Comparison of ENCODE assay signal across 24 cellular contexts in genomic region chr7:18939771-18940576, GRCh38.
DNase-seq lines count a peak whose midpoint lies in the region; ATAC-seq, FAIRE-seq and TF ChIP-seq lines count a peak whose summit lies in the region.
"Had no signal": no experiment of that assay in that cellular context is flagged by ENCODE, and none has a peak within 500 bp of the region (broad histone marks: within the 10 kb centered on the region; RNA-seq: fewer than 3 reads in every experiment).

No MANE protein-coding gene starts in this region.

- POLR2A ChIA-PET in activated CD4-positive, alpha-beta memory T cell treated with anti-CD3 and anti-CD28 coated beads, Interleukin-2, amount 10 ng/mL, durations not matched to agents 7 days and 5 days (lab: Charles Lee): no interaction called here

- DNase-seq in H54 (ENCODE audit: insufficient read length, low spot score) (no peak), fibroblast of gingiva (ENCODE audit: low read depth) (peak; percentile 55), NCI-H1694 treated with DMSO at 0.1 percent for 48 hours (lab: John Stamatoyannopoulos, UW) (no peak), urothelium cell line (ENCODE audit: low spot score) (no peak)
- DNase-seq in activated CD4-positive, alpha-beta memory T cell treated with anti-CD3 and anti-CD28 coated beads, Interleukin-2, amount 10 ng/mL, durations not matched to agents 7 days and 5 days: no peak
- DNase-seq: activated CD4-positive, alpha-beta T cell treated with anti-CD3 and anti-CD28 coated beads for 36 hours; activated naive CD4-positive, alpha-beta T cell treated with anti-CD3 and anti-CD28 coated beads, Interleukin-2, amount 10 ng/mL, durations not matched to agents 7 days and 5 days; C1 segment of cervical spinal cord; cerebellar nuclear complex; COR-L47; foreskin melanocyte; heart left ventricle; lower lobe of right lung; natural killer cell; NCI-H1092 treated with DMSO at 0.1 percent for 48 hours; NCI-H187 treated with DMSO at 0.1 percent for 48 hours; NCI-H524 treated with DMSO at 0.1 percent for 48 hours; trophoblast cell had no signal

- no peak overlapping the region for H3K4me3 Mint-ChIP-seq in nephron
- H3K4me3 Mint-ChIP-seq in activated CD4-positive, alpha-beta memory T cell treated with anti-CD3 and anti-CD28 coated beads, Interleukin-2, amount 10 ng/mL, durations not matched to agents 7 days and 5 days: no peak overlapping the region
- H3K4me3 Mint-ChIP-seq: activated CD4-positive, alpha-beta T cell treated with anti-CD3 and anti-CD28 coated beads for 36 hours; activated naive CD4-positive, alpha-beta T cell treated with anti-CD3 and anti-CD28 coated beads, Interleukin-2, amount 10 ng/mL, durations not matched to agents 7 days and 5 days; activated T-helper 17 cell treated with anti-CD3 and anti-CD28 coated beads, Interleukin-2, amount 50 U/mL, for 72 hours; brain; natural killer cell; stimulated activated effector memory CD8-positive, alpha-beta T cell treated with anti-CD3 and anti-CD28 coated beads, Interleukin-12 subunit alpha, Interleukin-12 subunit beta, amount 100 ng/mL, for 72 hours had no signal

- no peaks in the 10 kb centered on the region for H3K27me3 Mint-ChIP-seq in nephron (ENCODE audit: low read depth)
- no peaks in the 10 kb centered on the region for H3K27me3 Mint-ChIP-seq in activated CD4-positive, alpha-beta memory T cell treated with anti-CD3 and anti-CD28 coated beads, Interleukin-2, amount 10 ng/mL, durations not matched to agents 7 days and 5 days
- H3K27me3 Mint-ChIP-seq: activated CD4-positive, alpha-beta T cell treated with anti-CD3 and anti-CD28 coated beads for 36 hours; activated naive CD4-positive, alpha-beta T cell treated with anti-CD3 and anti-CD28 coated beads, Interleukin-2, amount 10 ng/mL, durations not matched to agents 7 days and 5 days; activated T-helper 17 cell treated with anti-CD3 and anti-CD28 coated beads, Interleukin-2, amount 50 U/mL, for 72 hours; brain had no signal

- peaks cover 5% of the 10 kb centered on the region for H3K4me1 Mint-ChIP-seq in nephron
- no peaks in the 10 kb centered on the region for H3K4me1 Mint-ChIP-seq in activated CD4-positive, alpha-beta memory T cell treated with anti-CD3 and anti-CD28 coated beads, Interleukin-2, amount 10 ng/mL, durations not matched to agents 7 days and 5 days
- H3K4me1 Mint-ChIP-seq: activated CD4-positive, alpha-beta T cell treated with anti-CD3 and anti-CD28 coated beads for 36 hours; activated naive CD4-positive, alpha-beta T cell treated with anti-CD3 and anti-CD28 coated beads, Interleukin-2, amount 10 ng/mL, durations not matched to agents 7 days and 5 days; activated T-helper 17 cell treated with anti-CD3 and anti-CD28 coated beads, Interleukin-2, amount 50 U/mL, for 72 hours; natural killer cell; stimulated activated effector memory CD8-positive, alpha-beta T cell treated with anti-CD3 and anti-CD28 coated beads, Interleukin-12 subunit alpha, Interleukin-12 subunit beta, amount 100 ng/mL, for 72 hours had no signal

- ATAC-seq in SK-N-SH treated with all-trans-retinoic acid at 6 μM for 48 hours: peak; percentile 87
- ATAC-seq: activated CD4-positive, alpha-beta T cell treated with anti-CD3 and anti-CD28 coated beads for 36 hours; activated T-helper 17 cell treated with anti-CD3 and anti-CD28 coated beads, Interleukin-2, amount 50 U/mL, for 72 hours; heart left ventricle; lower lobe of right lung; natural killer cell; Right ventricle myocardium inferior; stimulated activated effector memory CD8-positive, alpha-beta T cell treated with anti-CD3 and anti-CD28 coated beads, Interleukin-12 subunit alpha, Interleukin-12 subunit beta, amount 100 ng/mL, for 72 hours had no signal

- TF ChIP-seq POLR2A in H54 (IDR thresholded peaks at IDR 0.05; ENCODE audit: low read depth, low read length): no peak

- FAIRE-seq in H54 (lab: Jason Lieb, UNC) (peak; percentile 57), urothelium cell line (lab: Jason Lieb, UNC) (no peak)

- no peak for TF ChIP-seq CTCF in nephron (IDR thresholded peaks at IDR 0.05; ENCODE audit: unreplicated experiment in 3 of 3)

- peak overlapping the region; percentile 30 to 49 (median 33) for H3K27ac Mint-ChIP-seq in nephron
- H3K27ac Mint-ChIP-seq in activated CD4-positive, alpha-beta memory T cell treated with anti-CD3 and anti-CD28 coated beads, Interleukin-2, amount 10 ng/mL, durations not matched to agents 7 days and 5 days: no peak overlapping the region
- H3K27ac Mint-ChIP-seq: activated CD4-positive, alpha-beta T cell treated with anti-CD3 and anti-CD28 coated beads for 36 hours; activated naive CD4-positive, alpha-beta T cell treated with anti-CD3 and anti-CD28 coated beads, Interleukin-2, amount 10 ng/mL, durations not matched to agents 7 days and 5 days; activated T-helper 17 cell treated with anti-CD3 and anti-CD28 coated beads, Interleukin-2, amount 50 U/mL, for 72 hours; brain; natural killer cell; stimulated activated effector memory CD8-positive, alpha-beta T cell treated with anti-CD3 and anti-CD28 coated beads, Interleukin-12 subunit alpha, Interleukin-12 subunit beta, amount 100 ng/mL, for 72 hours had no signal

- no peaks in the 10 kb centered on the region for H3K36me3 Mint-ChIP-seq in nephron (ENCODE audit: low read depth)
- H3K36me3 Mint-ChIP-seq in activated CD4-positive, alpha-beta memory T cell treated with anti-CD3 and anti-CD28 coated beads, Interleukin-2, amount 10 ng/mL, durations not matched to agents 7 days and 5 days (ENCODE audit: low read depth): no peaks in the 10 kb centered on the region
- H3K36me3 Mint-ChIP-seq: activated naive CD4-positive, alpha-beta T cell treated with anti-CD3 and anti-CD28 coated beads, Interleukin-2, amount 10 ng/mL, durations not matched to agents 7 days and 5 days; natural killer cell; stimulated activated effector memory CD8-positive, alpha-beta T cell treated with anti-CD3 and anti-CD28 coated beads, Interleukin-12 subunit alpha, Interleukin-12 subunit beta, amount 100 ng/mL, for 72 hours had no signal

- no peaks in the 10 kb centered on the region for H3K9me3 Mint-ChIP-seq in nephron
- no peaks in the 10 kb centered on the region for H3K9me3 Mint-ChIP-seq in activated CD4-positive, alpha-beta memory T cell treated with anti-CD3 and anti-CD28 coated beads, Interleukin-2, amount 10 ng/mL, durations not matched to agents 7 days and 5 days
- H3K9me3 Mint-ChIP-seq: brain, natural killer cell had no signal

- CTCF ChIA-PET in activated CD4-positive, alpha-beta memory T cell treated with anti-CD3 and anti-CD28 coated beads, Interleukin-2, amount 10 ng/mL, durations not matched to agents 7 days and 5 days (lab: Charles Lee): no interaction called here

TF ChIP-seq in SK-N-SH treated with all-trans-retinoic acid at 6 μM for 48 hours, 23 proteins besides CTCF, POLR2A, EP300 and RAD21:
- TF ChIP-seq RARB (CRISPR knock-in tag; IDR thresholded peaks at IDR 0.05): no peak
- peak; percentile 74 for TF ChIP-seq ISL1 (CRISPR knock-in tag; IDR thresholded peaks at IDR 0.05)
- TF ChIP-seq GLIS3 (CRISPR knock-in tag; IDR thresholded peaks at IDR 0.05): no peak
- no peak for TF ChIP-seq PPARA (CRISPR knock-in tag; IDR thresholded peaks at IDR 0.05; ENCODE audit: borderline replicate concordance)
- TF ChIP-seq BACH2 (CRISPR knock-in tag; IDR thresholded peaks at IDR 0.05; ENCODE audit: borderline replicate concordance): no peak
- TF ChIP-seq, protein P1, sequence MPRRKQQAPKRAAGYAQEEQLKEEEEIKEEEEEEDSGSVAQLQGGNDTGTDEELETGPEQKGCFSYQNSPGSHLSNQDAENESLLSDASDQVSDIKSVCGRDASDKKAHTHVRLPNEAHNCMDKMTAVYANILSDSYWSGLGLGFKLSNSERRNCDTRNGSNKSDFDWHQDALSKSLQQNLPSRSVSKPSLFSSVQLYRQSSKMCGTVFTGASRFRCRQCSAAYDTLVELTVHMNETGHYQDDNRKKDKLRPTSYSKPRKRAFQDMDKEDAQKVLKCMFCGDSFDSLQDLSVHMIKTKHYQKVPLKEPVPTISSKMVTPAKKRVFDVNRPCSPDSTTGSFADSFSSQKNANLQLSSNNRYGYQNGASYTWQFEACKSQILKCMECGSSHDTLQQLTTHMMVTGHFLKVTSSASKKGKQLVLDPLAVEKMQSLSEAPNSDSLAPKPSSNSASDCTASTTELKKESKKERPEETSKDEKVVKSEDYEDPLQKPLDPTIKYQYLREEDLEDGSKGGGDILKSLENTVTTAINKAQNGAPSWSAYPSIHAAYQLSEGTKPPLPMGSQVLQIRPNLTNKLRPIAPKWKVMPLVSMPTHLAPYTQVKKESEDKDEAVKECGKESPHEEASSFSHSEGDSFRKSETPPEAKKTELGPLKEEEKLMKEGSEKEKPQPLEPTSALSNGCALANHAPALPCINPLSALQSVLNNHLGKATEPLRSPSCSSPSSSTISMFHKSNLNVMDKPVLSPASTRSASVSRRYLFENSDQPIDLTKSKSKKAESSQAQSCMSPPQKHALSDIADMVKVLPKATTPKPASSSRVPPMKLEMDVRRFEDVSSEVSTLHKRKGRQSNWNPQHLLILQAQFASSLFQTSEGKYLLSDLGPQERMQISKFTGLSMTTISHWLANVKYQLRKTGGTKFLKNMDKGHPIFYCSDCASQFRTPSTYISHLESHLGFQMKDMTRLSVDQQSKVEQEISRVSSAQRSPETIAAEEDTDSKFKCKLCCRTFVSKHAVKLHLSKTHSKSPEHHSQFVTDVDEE (CRISPR knock-in tag; IDR thresholded peaks at IDR 0.05): no peak
